26 cellular contexts compared by ENCODE assay signal in the genomic region with DNA sequence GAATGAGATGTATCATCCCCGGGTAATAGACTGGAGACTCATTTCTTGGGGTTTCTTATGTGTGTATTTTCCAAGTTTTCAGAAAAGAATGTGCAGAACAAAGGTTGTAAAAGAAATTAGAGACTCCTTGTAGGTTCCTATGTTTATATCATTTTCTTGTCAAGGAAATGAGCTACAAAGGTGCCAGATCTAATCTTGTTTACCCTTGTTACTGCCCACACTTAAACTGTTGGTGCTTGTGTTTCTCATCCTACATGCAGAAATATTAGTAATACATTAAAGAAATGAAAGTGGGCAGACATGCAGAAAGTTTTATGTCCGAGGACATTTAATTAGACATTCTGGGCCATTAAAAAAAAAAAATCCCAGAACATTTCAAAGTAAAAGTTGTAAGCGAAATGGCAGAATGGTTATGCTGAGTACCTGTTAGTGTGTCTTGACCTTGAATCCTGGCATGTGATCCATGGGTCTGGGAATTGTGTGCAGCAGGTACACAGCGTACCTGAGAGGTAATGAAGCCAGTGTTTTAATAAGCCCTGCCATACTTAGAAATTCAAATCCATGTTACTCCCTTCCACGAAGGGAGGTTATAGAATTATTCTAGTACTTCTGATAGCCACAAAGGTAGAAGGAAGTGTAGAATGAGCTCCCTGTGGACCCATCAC.
"Had no signal": no experiment of that assay in that cellular context is flagged by ENCODE, and none has a peak within 500 bp of the region (broad histone marks: within the 10 kb centered on the region; RNA-seq: fewer than 3 reads in every experiment).

No MANE protein-coding gene starts in this region.

- H3K27ac ChIP-seq: left lung, lower lobe of right lung, right atrium auricular region, right lobe of liver, stomach, testis, tibial artery, uterus had no signal

- ATAC-seq: left colon; left lung; lower lobe of right lung; naive thymus-derived CD8-positive, alpha-beta T cell; right lobe of liver; stimulated activated naive B cell treated with anti-CD40 and anti-IgM and Interleukin-4, amounts not matched to agents 10 μg/mL and 1 μg/mL and 100 μg/mL, for 72 hours; stimulated activated naive CD8-positive, alpha-beta T cell treated with anti-CD3 and anti-CD28 coated beads, Interleukin-15, Interleukin-2, amounts not matched to agents 100 U/mL and 50 U/mL, for 24 hours had no signal

- H3K4me1 Mint-ChIP-seq: immature natural killer cell had no signal

- H3K27me3 Mint-ChIP-seq: naive thymus-derived CD8-positive, alpha-beta T cell; progenitor cell of endocrine pancreas; type B pancreatic cell had no signal

- H3K27ac Mint-ChIP-seq: immature natural killer cell; progenitor cell of endocrine pancreas; stimulated activated naive B cell treated with anti-CD40 and anti-IgM and Interleukin-4, amounts not matched to agents 10 μg/mL and 1 μg/mL and 100 μg/mL, for 72 hours; type B pancreatic cell had no signal

- H3K4me3 Mint-ChIP-seq: immature natural killer cell; naive thymus-derived CD8-positive, alpha-beta T cell; nephron; neural crest cell; stimulated activated naive B cell treated with anti-CD40 and anti-IgM and Interleukin-4, amounts not matched to agents 10 μg/mL and 1 μg/mL and 100 μg/mL, for 72 hours; type B pancreatic cell had no signal

- H3K4me3 ChIP-seq: left lung, lower lobe of right lung, right atrium auricular region, right lobe of liver, stomach, testis, tibial artery, uterus had no signal

- H3K9me3 ChIP-seq: left lung, lower lobe of right lung, right atrium auricular region, right lobe of liver, stomach, testis, tibial artery, uterus had no signal

- DNase-seq: hypothalamus; immature natural killer cell; kidney; left colon; left lung; lower lobe of right lung; mammary epithelial cell; mesenchymal stem cell; naive thymus-derived CD8-positive, alpha-beta T cell; nucleus accumbens; right lobe of liver; stimulated activated CD4-positive, alpha-beta T cell treated with anti-CD3 and anti-CD28 coated beads, Interleukin-12 subunit alpha, Interleukin-12 subunit beta, amount 100 ng/mL, for 4 hours; stimulated activated CD4-positive, alpha-beta T cell treated with anti-CD3 and anti-CD28 coated beads, Interleukin-15, amount 100 ng/mL, for 24 hours; stimulated activated CD4-positive, alpha-beta T cell treated with anti-CD3 and anti-CD28 coated beads, Interleukin-2, amount 100 ng/mL, for 24 hours; stimulated activated CD4-positive, alpha-beta T cell treated with anti-CD3 and anti-CD28 coated beads, Interleukin-4, amount 100 ng/mL, for 1 hour; stimulated activated naive B cell treated with anti-CD40 and anti-IgM and Interleukin-4, amounts not matched to agents 10 μg/mL and 1 μg/mL and 100 μg/mL, for 72 hours; stimulated activated naive CD8-positive, alpha-beta T cell treated with anti-CD3 and anti-CD28 coated beads, Interleukin-15, Interleukin-2, amounts not matched to agents 100 U/mL and 50 U/mL, for 24 hours; stomach; testis; tibial artery; uterus had no signal

- H3K4me1 ChIP-seq: left lung, right atrium auricular region, right lobe of liver, testis, tibial artery, uterus had no signal

- H3K36me3 ChIP-seq: lower lobe of right lung, right atrium auricular region, uterus had no signal

- H3K36me3 Mint-ChIP-seq: type B pancreatic cell had no signal

- H3K9me3 Mint-ChIP-seq: immature natural killer cell, neural crest cell, type B pancreatic cell had no signal

- H3K27me3 ChIP-seq: left lung, right atrium auricular region, right lobe of liver, stomach, testis, tibial artery, uterus had no signal
